ENCODE assay signal across 11 cellular contexts in the genomic region with DNA sequence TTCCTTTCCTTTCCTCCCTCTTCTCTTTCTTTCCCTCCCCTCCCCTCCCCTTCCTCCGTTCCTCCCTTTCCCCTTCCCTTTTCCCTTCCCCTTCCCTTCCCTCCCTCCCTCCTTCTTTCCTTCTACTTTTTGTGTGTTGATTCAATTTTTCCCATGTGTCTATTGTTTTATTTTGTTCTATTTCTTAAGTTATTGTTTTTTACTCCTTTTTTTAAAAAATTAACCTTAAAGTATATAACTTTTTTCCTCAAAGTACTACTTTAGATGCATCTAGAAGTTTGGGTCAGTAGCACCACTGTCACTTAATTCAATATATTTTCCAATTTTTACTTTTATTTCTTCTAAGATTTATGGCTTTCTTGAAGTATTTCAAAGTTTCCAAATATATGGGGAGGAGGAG.
"Had no signal": no experiment of that assay in that cellular context is flagged by ENCODE, and none has a peak within 500 bp of the region (broad histone marks: within the 10 kb centered on the region; RNA-seq: fewer than 3 reads in every experiment).

No MANE protein-coding gene starts in this region.

- H3K27ac ChIP-seq: GM23248 had no signal

- H2AFZ ChIP-seq: GM23248, GM23338 had no signal

- H3K36me3 ChIP-seq: HAP-1 had no signal

- H3K4me1 ChIP-seq: HAP-1 had no signal

- H3K9me3 ChIP-seq: HAP-1 had no signal

- DNase-seq: GM23248, GOT3, H7, H9, HCEC 1CT, HFFc6 had no signal

- ATAC-seq: GM23338, HCT116 had no signal

- H3K9ac ChIP-seq: GM23248 had no signal

- H3K4me3 Mint-ChIP-seq: GM23338, H9, HFFc6 had no signal

- H3K4me3 ChIP-seq: GM23248, GM23338, HAP-1 had no signal

- H3K27ac Mint-ChIP-seq: GM23338, H9, HFFc6 had no signal

- FAIRE-seq: H1, H54 had no signal

- H3K4me2 ChIP-seq: GM23338 had no signal

- H3K4me1 Mint-ChIP-seq: GM23338 had no signal
